In the genomic region with DNA sequence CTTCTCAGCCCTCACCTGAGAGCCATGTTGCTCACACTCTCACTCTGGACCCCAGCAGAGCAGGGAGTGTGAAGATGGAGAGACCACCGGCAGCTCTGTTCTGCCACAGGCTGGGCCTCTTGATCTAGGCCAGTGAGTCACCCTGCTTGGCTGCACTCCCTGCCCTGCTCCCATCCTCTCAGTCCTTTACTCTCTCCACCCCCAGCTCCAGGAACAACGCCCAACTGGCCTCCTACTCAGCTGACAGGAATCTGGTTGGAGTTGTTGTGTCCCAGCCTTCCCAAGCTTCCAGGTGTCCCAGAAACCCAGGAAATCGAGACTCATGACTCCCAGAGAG, we compare ENCODE assay signal across 9 cellular contexts. TPM values are rescaled to one million over a fixed set of nuclear protein-coding genes. Genes with fewer than 3 reads are reported as not detected.
DNase-seq lines count a peak whose midpoint lies in the region; FAIRE-seq and TF ChIP-seq lines count a peak whose summit lies in the region.
"Had no signal": no experiment of that assay in that cellular context is flagged by ENCODE, and none has a peak within 500 bp of the region (broad histone marks: within the 10 kb centered on the region; RNA-seq: fewer than 3 reads in every experiment).

PSORS1C1 (plus strand) TSS at position 261 of the 337 bp plus-strand sequence. CDS start 14,833 bp downstream, outside the sequence.

- H3K36me3 ChIP-seq in Loucy (ENCODE audit: insufficient read depth, low read length) (no peaks in the 10 kb centered on the region), endothelial cell of umbilical vein (ENCODE audit: control insufficient read depth in 2 of 2, extremely low read depth in 1 of 2, insufficient read depth in 2 of 2, low read length in 2 of 2) (no peaks in the 10 kb centered on the region)

- no peak for TF ChIP-seq POLR2A in endothelial cell of umbilical vein (IDR thresholded peaks at IDR 0.05; ENCODE audit: low read depth, low read length)

- FAIRE-seq in endothelial cell of umbilical vein (lab: Jason Lieb, UNC) (peak; percentile 98), urothelium cell line (lab: Jason Lieb, UNC) (peak; percentile 97)

- H3K9ac ChIP-seq in Loucy (ENCODE audit: low read depth, low read length, poor library complexity, severe bottlenecking) (no peak within 1 kb of the TSS), endothelial cell of umbilical vein (replicated peaks; ENCODE audit: extremely low read depth, insufficient read depth, low read length) (peak within 1 kb of the TSS; percentile 38)

- H2AFZ ChIP-seq in Loucy (ENCODE audit: low read length) = peak within 1 kb of the TSS; percentile 65
- H2AFZ ChIP-seq in endothelial cell of umbilical vein (ENCODE audit: low read depth, low read length) = peak within 1 kb of the TSS; percentile 93

- H3K4me1 ChIP-seq in Loucy (ENCODE audit: insufficient read depth, low read length, poor library complexity, severe bottlenecking) = no peaks in the 10 kb centered on the region
- H3K4me1 ChIP-seq in endothelial cell of umbilical vein (ENCODE audit: control insufficient read depth, extremely low read depth, insufficient read depth, low read length) = peaks cover 21% of the 10 kb centered on the region

- intact Hi-C loops in endothelial cell of umbilical vein (cut with micrococcal nuclease) = loop anchor here (1.0 kb wide), 2 partner anchors 20 to 27 kb away; no protein-coding TSS in a partner anchor

- DNase-seq in endothelial cell of umbilical vein (ENCODE audit: low read depth, low spot score) = peak; percentile 86
- peak; percentile 40 for DNase-seq in midbrain (lab: John Stamatoyannopoulos, UW)
- peak; percentile 88 for DNase-seq in urothelium cell line (ENCODE audit: low spot score)
- DNase-seq in stimulated activated naive CD4-positive, alpha-beta T cell treated with Interleukin-2 at 50 U/mL for 16 hours (lab: John Stamatoyannopoulos, UW) = no peak
- DNase-seq in DMS153 (lab: John Stamatoyannopoulos, UW) = no peak
- no peak for DNase-seq in middle frontal gyrus (ENCODE audit: extremely low spot score, low spot score)
- no peak for DNase-seq in NCI-H446 treated with DMSO at 0.1 percent for 48 hours (lab: John Stamatoyannopoulos, UW)
- DNase-seq: KG1 had no signal

- CTCF ChIA-PET in endothelial cell of umbilical vein (lab: Charles Lee) = interaction anchor here (0.6 to 8.2 kb wide), 22 partner anchors 12 to 1840 kb away, joined by 3 to 102 read pairs (median 4); partner anchors contain the start of genes GTF2H4, MUCL3 and VARS2

- H3K9me1 ChIP-seq in endothelial cell of umbilical vein (replicated peaks; ENCODE audit: control insufficient read depth, extremely low read depth, insufficient read depth, low read length) = no peaks in the 10 kb centered on the region

- H3K4me2 ChIP-seq in Loucy (ENCODE audit: low read depth, low read length, poor library complexity, severe bottlenecking) (no peak within 1 kb of the TSS), endothelial cell of umbilical vein (ENCODE audit: insufficient read depth, low read length) (peak within 1 kb of the TSS; percentile 53)

- H3K79me2 ChIP-seq in Loucy (ENCODE audit: insufficient read depth, low read length) (no peaks in the 10 kb centered on the region), endothelial cell of umbilical vein (ENCODE audit: control insufficient read depth, insufficient read depth, low read length) (no peaks in the 10 kb centered on the region)

- H4K20me1 ChIP-seq in Loucy (ENCODE audit: insufficient read depth, low read length, poor library complexity, severe bottlenecking) (no peaks in the 10 kb centered on the region), endothelial cell of umbilical vein (replicated peaks; ENCODE audit: control insufficient read depth, extremely low read depth, insufficient read depth, low read length) (no peaks in the 10 kb centered on the region)

- H3K4me3 ChIP-seq in Loucy (ENCODE audit: low read length, poor library complexity, severe bottlenecking) = no peak within 1 kb of the TSS
- peak within 1 kb of the TSS in 1 of 3 experiments; percentile 3 for H3K4me3 ChIP-seq in endothelial cell of umbilical vein (replicated peaks in 1 of 3; ENCODE audit: insufficient read depth in 1 of 3, low read depth in 1 of 3, low read length in 3 of 3)

- peak within 1 kb of the TSS; percentile 51 for H3K27ac ChIP-seq in endothelial cell of umbilical vein (ENCODE audit: insufficient read depth, low read depth, low read length)

- BruUV-seq in endothelial cell of umbilical vein (replicated peaks; lab: Mats Ljungman, UMichigan) = no TSS peak

- no peaks in the 10 kb centered on the region for H3K9me3 ChIP-seq in Loucy (ENCODE audit: insufficient read depth, low read depth, low read length)
- H3K9me3 ChIP-seq in endothelial cell of umbilical vein (replicated peaks; ENCODE audit: control insufficient read depth, insufficient read depth, low read length) = no peaks in the 10 kb centered on the region

- no peaks in the 10 kb centered on the region for H3K9me2 ChIP-seq in Loucy (replicated peaks; ENCODE audit: low read depth, low read length)

- TF ChIP-seq CTCF in Loucy (conservative IDR thresholded peaks at IDR 0.05; ENCODE audit: low read length) (no peak), endothelial cell of umbilical vein (IDR thresholded peaks at IDR 0.05; ENCODE audit: extremely low read depth in 1 of 2, insufficient read depth in 1 of 2, low read depth in 1 of 2, low read length in 2 of 2) (no peak)

- no peaks in the 10 kb centered on the region for H3F3A ChIP-seq in Loucy (ENCODE audit: low read depth)

- dilution Hi-C loops in endothelial cell of umbilical vein (cut with MboI; ENCODE audit: extremely low pct_ligation_motif_present, low sequenced_read_pairs) = no loop called here

- POLR2A ChIA-PET in endothelial cell of umbilical vein (lab: Charles Lee) = interaction anchor here (0.6 to 2.2 kb wide), 6 partner anchors 10 to 557 kb away, joined by 3 to 8 read pairs (median 4); partner anchors contain the start of gene PRR3

- no peaks in the 10 kb centered on the region for H3K27me3 ChIP-seq in Loucy (ENCODE audit: insufficient read depth, low read length, poor library complexity, severe bottlenecking)
- H3K27me3 ChIP-seq in endothelial cell of umbilical vein (ENCODE audit: control insufficient read depth in 2 of 2, insufficient read depth in 2 of 2, low read length in 2 of 2) = peaks cover 5 to 11% of the 10 kb centered on the region in 2 experiments

TF ChIP-seq in endothelial cell of umbilical vein, 7 proteins besides CTCF, POLR2A, EP300 and RAD21:
- TF ChIP-seq POLR2AphosphoS5 (IDR thresholded peaks at IDR 0.05; ENCODE audit: insufficient read depth, low read depth, low read length) (peak; percentile 56), JUN (IDR thresholded peaks at IDR 0.05; ENCODE audit: borderline replicate concordance, insufficient read depth, insufficient read length, low read depth) (peak; percentile 37), MAX (IDR thresholded peaks at IDR 0.05; ENCODE audit: insufficient read depth, insufficient read length) (no peak), FOS (IDR thresholded peaks at IDR 0.05; ENCODE audit: borderline replicate concordance, insufficient read depth, low read length) (peak; percentile 89)

RNA-seq across cellular contexts. Expression of gene PSORS1C1, which starts in this region (rescaled TPM):
- total RNA-seq in endothelial cell of umbilical vein = 9.2 and 13.2 TPM in 2 replicates
- polyA plus RNA-seq in endothelial cell of umbilical vein = 1.1 TPM in 2 replicates
- polyA plus RNA-seq in endothelial cell of umbilical vein (2011; cell fraction: cytosol; rRNA removed) = 1.2 and 1.3 TPM in 2 replicates
- 3.8 and 4.5 TPM in 2 replicates for polyA plus RNA-seq in endothelial cell of umbilical vein (2011; cell fraction: nucleus; rRNA removed)
- 2.0 and 2.1 TPM in 2 replicates for polyA plus RNA-seq in endothelial cell of umbilical vein (2012)
- polyA minus RNA-seq in endothelial cell of umbilical vein = 2.3 and 4.6 TPM in 2 replicates
- polyA minus RNA-seq in endothelial cell of umbilical vein (2011; cell fraction: cytosol; rRNA and poly(A)+ RNA removed) = 1.8 TPM
- 2.5 and 3.4 TPM in 2 replicates for polyA minus RNA-seq in endothelial cell of umbilical vein (2011; cell fraction: nucleus; rRNA and poly(A)+ RNA removed)

Comparison
In these comparisons a context has a peak if more than half of its experiments do, and no peak if none do; other contexts are left out.
1. DNase-seq: peak in endothelial cell of umbilical vein (single experiment), midbrain (single experiment) and urothelium cell line (single experiment); none in stimulated activated naive CD4-positive, alpha-beta T cell treated with Interleukin-2 at 50 U/mL for 16 hours (single experiment), DMS153 (single experiment), middle frontal gyrus (single experiment) and NCI-H446 treated with DMSO at 0.1 percent for 48 hours (single experiment).